Comparison of ENCODE assay signal across 1 cellular context in genomic region chr7:22814261-22815208, GRCh38.
TF ChIP-seq lines count a peak whose summit lies in the region.

No MANE protein-coding gene starts in this region.

TF ChIP-seq in HepG2, 621 proteins besides CTCF, POLR2A, EP300 and RAD21 (continued from another document and continues in another):
- TF ChIP-seq ZNF142 (CRISPR knock-in tag; IDR thresholded peaks at IDR 0.05) (no peak), GATAD1 (CRISPR knock-in tag; IDR thresholded peaks at IDR 0.05) (peak; percentile 37; the same call in 1 of the 2 replicates), JUNB (CRISPR knock-in tag; IDR thresholded peaks at IDR 0.05; ENCODE audit: borderline replicate concordance) (peak; percentile 57; the same call in 1 of the 2 replicates), PPARG (CRISPR knock-in tag; conservative IDR thresholded peaks at IDR 0.05) (0 out of 2 replicates have a peak, but pooled peaks have one; percentile 53), MIXL1 (CRISPR knock-in tag; IDR thresholded peaks at IDR 0.05) (peak; percentile 46; the same call in 1 of the 2 replicates), GFI1 (CRISPR knock-in tag; IDR thresholded peaks at IDR 0.05; ENCODE audit: borderline replicate concordance) (no peak), ZNF251 (CRISPR knock-in tag; IDR thresholded peaks at IDR 0.05) (no peak), ZC3H13 (CRISPR knock-in tag; IDR thresholded peaks at IDR 0.05) (no peak), ZMYM3 (CRISPR knock-in tag; IDR thresholded peaks at IDR 0.05) (0 out of 2 replicates have a peak, but pooled peaks have one; percentile 28), CAMTA2 (CRISPR knock-in tag; IDR thresholded peaks at IDR 0.05; ENCODE audit: borderline replicate concordance) (no peak), FOXP1 (IDR thresholded peaks at IDR 0.05) (peak; percentile 43; the same call in 1 of the 2 replicates), FOXP1 (CRISPR knock-in tag; IDR thresholded peaks at IDR 0.05) (peak; percentile 78), CEBPZ (IDR thresholded peaks at IDR 0.05; ENCODE audit: low read length) (no peak), ZBTB3 (CRISPR knock-in tag; IDR thresholded peaks at IDR 0.05; ENCODE audit: borderline replicate concordance, low read depth) (no peak), SP5 (CRISPR knock-in tag; IDR thresholded peaks at IDR 0.05; ENCODE audit: borderline replicate concordance, low read depth) (peak; percentile 49; the same call in 1 of the 2 replicates), CERS6 (CRISPR knock-in tag; IDR thresholded peaks at IDR 0.05) (no peak), ZFP91 (CRISPR knock-in tag; IDR thresholded peaks at IDR 0.05; ENCODE audit: borderline replicate concordance) (no peak), ZNF274 (CRISPR knock-in tag; IDR thresholded peaks at IDR 0.05) (no peak), SIX1 (CRISPR knock-in tag; IDR thresholded peaks at IDR 0.05; ENCODE audit: borderline replicate concordance) (peak; percentile 91; the same call in 1 of the 2 replicates), ZNF432 (CRISPR knock-in tag; IDR thresholded peaks at IDR 0.05; ENCODE audit: borderline replicate concordance) (no peak), ZGPAT (CRISPR knock-in tag; IDR thresholded peaks at IDR 0.05) (0 out of 2 replicates have a peak, but pooled peaks have one; percentile 18), ZNF230 (CRISPR knock-in tag; IDR thresholded peaks at IDR 0.05) (no peak), RERE (CRISPR knock-in tag; IDR thresholded peaks at IDR 0.05; ENCODE audit: low read depth) (peak; percentile 90), ZNF770 (CRISPR knock-in tag; IDR thresholded peaks at IDR 0.05) (peak; percentile 93), ARID3A (IDR thresholded peaks at IDR 0.05; ENCODE audit: low read depth, low read length) (peak; percentile 83), CREM (IDR thresholded peaks at IDR 0.05) (peak; percentile 19; the same call in 1 of the 2 replicates), CREM (CRISPR knock-in tag; IDR thresholded peaks at IDR 0.05) (no peak), HMG20A (CRISPR knock-in tag; IDR thresholded peaks at IDR 0.05; ENCODE audit: borderline replicate concordance) (peak; percentile 69)
